8 cellular contexts compared by ENCODE assay signal in genomic region chr15:70466895-70467529, GRCh38.
DNase-seq lines count a peak whose midpoint lies in the region; ATAC-seq and TF ChIP-seq lines count a peak whose summit lies in the region.

No MANE protein-coding gene starts in this region.

- H3K27me3 ChIP-seq in BE2C, result no peaks in the 10 kb centered on the region
- H3K27me3 ChIP-seq in naive thymus-derived CD4-positive, alpha-beta T cell (ENCODE audit: control insufficient read depth in 2 of 2, insufficient read depth in 2 of 2, low read length in 2 of 2), result no peaks in the 10 kb centered on the region

- H3K4me1 Mint-ChIP-seq in naive thymus-derived CD4-positive, alpha-beta T cell, result peaks cover 0 to 13% (median 6%) of the 10 kb centered on the region in 7 donors

- H3K27ac Mint-ChIP-seq in naive thymus-derived CD4-positive, alpha-beta T cell, result peak overlapping the region in 1 of 9 donors; percentile 3

- H3K36me3 Mint-ChIP-seq in naive thymus-derived CD4-positive, alpha-beta T cell, result no peaks in the 10 kb centered on the region

- intact Hi-C loops in naive thymus-derived CD4-positive, alpha-beta T cell (cut with micrococcal nuclease), result loop anchor here (1.0 to 10.0 kb wide), 8 partner anchors 20 to 992 kb away; no protein-coding TSS in a partner anchor

- DNase-seq in BE2C, result peak; percentile 69
- DNase-seq in GM13977 (ENCODE audit: low spot score), result no peak
- peak; percentile 29 for DNase-seq in NCI-H2171 (lab: John Stamatoyannopoulos, UW)
- peak; percentile 35 for DNase-seq in activated CD4-positive, alpha-beta T cell treated with anti-CD3 and anti-CD28 coated beads for 1 hour
- DNase-seq in epithelial cell of esophagus (ENCODE audit: low read depth), result peak; percentile 65
- peak in 6 of 9 donors; percentile 20 to 61 (median 54) for DNase-seq in naive thymus-derived CD4-positive, alpha-beta T cell

- H3K4me3 ChIP-seq in BE2C (ENCODE audit: low read depth, low read length) (no peak overlapping the region), epithelial cell of esophagus (ENCODE audit: low read length) (no peak overlapping the region)
- no peak overlapping the region for H3K4me3 ChIP-seq in naive thymus-derived CD4-positive, alpha-beta T cell (ENCODE audit: low read length)

- peak; percentile 57 for ATAC-seq in naive thymus-derived CD4-positive, alpha-beta T cell
- ATAC-seq in HG02571 (IDR thresholded peaks at IDR 0.05; ENCODE audit: unreplicated experiment) (no peak), HG03342 (IDR thresholded peaks at IDR 0.05; ENCODE audit: unreplicated experiment) (no peak)

- no peak overlapping the region for H3K4me3 Mint-ChIP-seq in naive thymus-derived CD4-positive, alpha-beta T cell

- no peaks in the 10 kb centered on the region for H3K9me3 Mint-ChIP-seq in naive thymus-derived CD4-positive, alpha-beta T cell

- peaks cover 0 to 81% (median 4%) of the 10 kb centered on the region in 5 donors for H3K27me3 Mint-ChIP-seq in naive thymus-derived CD4-positive, alpha-beta T cell

- CTCF ChIA-PET in naive thymus-derived CD4-positive, alpha-beta T cell (lab: Charles Lee), result interaction anchor here (0.6 to 5.1 kb wide), 22 partner anchors 9 to 993 kb away, joined by 3 to 26 read pairs (median 3); partner anchors contain the start of gene TLE3

- peak; percentile 88 for TF ChIP-seq CTCF in BE2C (IDR thresholded peaks at IDR 0.05; ENCODE audit: low read depth, low read length)
- peak; percentile 87 for TF ChIP-seq CTCF in GM13977 (IDR thresholded peaks at IDR 0.05; ENCODE audit: extremely low read depth, insufficient read depth, missing control alignments)
- TF ChIP-seq CTCF in epithelial cell of esophagus (IDR thresholded peaks at IDR 0.05; ENCODE audit: insufficient read depth, low read depth, low read length, missing control alignments), result peak; percentile 82

- no peak overlapping the region for H3K27ac ChIP-seq in naive thymus-derived CD4-positive, alpha-beta T cell (ENCODE audit: low read depth, low read length)

- H3K36me3 ChIP-seq in BE2C, result no peaks in the 10 kb centered on the region
- H3K36me3 ChIP-seq in naive thymus-derived CD4-positive, alpha-beta T cell (ENCODE audit: control insufficient read depth in 2 of 3, insufficient read depth in 3 of 3, low read length in 3 of 3), result no peaks in the 10 kb centered on the region

- in situ Hi-C loops in GM13977 (cut with MboI; ENCODE audit: low pct_unique_long_range_greater_than_20kb, low sequenced_read_pairs, unreplicated experiment), result no loop called here

- no peaks in the 10 kb centered on the region for H3K9me3 ChIP-seq in BE2C
- H3K9me3 ChIP-seq in naive thymus-derived CD4-positive, alpha-beta T cell (ENCODE audit: control insufficient read depth in 2 of 3, low read length in 3 of 3), result no peaks in the 10 kb centered on the region

- peaks cover 11% of the 10 kb centered on the region for H3K4me1 ChIP-seq in BE2C
- H3K4me1 ChIP-seq in naive thymus-derived CD4-positive, alpha-beta T cell (ENCODE audit: control insufficient read depth in 2 of 2, insufficient read depth in 2 of 2, low read length in 2 of 2), result no peaks in the 10 kb centered on the region

- POLR2A ChIA-PET in naive thymus-derived CD4-positive, alpha-beta T cell (lab: Charles Lee), result interaction anchor here (1.1 kb wide), 1 partner anchor 369 kb away, joined by 4 read pairs; the partner anchor contains the start of gene TLE3
